2 cellular contexts compared by ENCODE assay signal in the genomic region with DNA sequence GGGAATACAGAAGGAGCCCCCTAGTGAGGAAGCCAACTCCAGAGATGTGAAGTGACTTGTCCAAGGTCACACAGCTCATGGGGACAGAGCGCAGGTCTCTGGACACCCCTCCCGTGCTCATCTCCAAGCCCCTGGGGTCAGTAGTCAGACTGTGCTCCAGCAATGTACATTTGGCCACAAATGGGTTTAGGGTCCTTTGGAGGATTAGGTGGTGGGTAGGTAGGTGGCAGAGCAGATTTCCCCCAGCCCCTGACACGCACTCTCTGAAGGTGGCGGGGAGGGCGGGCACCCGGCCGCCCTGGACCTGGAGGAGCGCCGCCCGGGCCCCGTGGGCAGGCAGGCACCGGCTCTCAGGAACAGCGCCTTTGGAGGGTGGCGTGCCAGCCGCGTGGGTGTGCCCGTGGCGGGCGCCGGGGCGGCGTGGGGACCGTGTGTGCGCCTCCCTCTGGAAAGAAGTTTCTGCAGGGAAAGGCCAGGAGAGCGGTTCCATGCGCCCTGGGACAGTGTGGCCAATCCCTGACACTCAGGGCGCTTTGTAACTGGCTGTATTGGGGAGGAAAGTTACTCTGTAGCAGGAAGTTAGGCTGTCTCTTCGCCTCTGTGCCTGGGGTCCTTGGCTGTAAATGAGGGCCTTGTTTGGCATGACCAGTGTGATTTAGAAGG.
TF ChIP-seq lines count a peak whose summit lies in the region.

No MANE protein-coding gene starts in this region.

TF ChIP-seq in HCT116, 20 proteins besides CTCF, POLR2A, EP300 and RAD21 (continued from another document):
- TF ChIP-seq POLR2AphosphoS5 (IDR thresholded peaks at IDR 0.05; ENCODE audit: low read depth, low read length): peak; percentile 28; the same call in 1 of the 2 replicates
- TF ChIP-seq EGR1 (IDR thresholded peaks at IDR 0.05; ENCODE audit: low read depth): peak; percentile 60
- TF ChIP-seq MAX (IDR thresholded peaks at IDR 0.05): peak; percentile 72
- TF ChIP-seq EZH2phosphoT487 (IDR thresholded peaks at IDR 0.05; ENCODE audit: borderline replicate concordance): no peak

TF ChIP-seq in K562, 482 proteins besides CTCF, POLR2A, EP300 and RAD21 (continued from another document):
- TF ChIP-seq, protein P1, sequence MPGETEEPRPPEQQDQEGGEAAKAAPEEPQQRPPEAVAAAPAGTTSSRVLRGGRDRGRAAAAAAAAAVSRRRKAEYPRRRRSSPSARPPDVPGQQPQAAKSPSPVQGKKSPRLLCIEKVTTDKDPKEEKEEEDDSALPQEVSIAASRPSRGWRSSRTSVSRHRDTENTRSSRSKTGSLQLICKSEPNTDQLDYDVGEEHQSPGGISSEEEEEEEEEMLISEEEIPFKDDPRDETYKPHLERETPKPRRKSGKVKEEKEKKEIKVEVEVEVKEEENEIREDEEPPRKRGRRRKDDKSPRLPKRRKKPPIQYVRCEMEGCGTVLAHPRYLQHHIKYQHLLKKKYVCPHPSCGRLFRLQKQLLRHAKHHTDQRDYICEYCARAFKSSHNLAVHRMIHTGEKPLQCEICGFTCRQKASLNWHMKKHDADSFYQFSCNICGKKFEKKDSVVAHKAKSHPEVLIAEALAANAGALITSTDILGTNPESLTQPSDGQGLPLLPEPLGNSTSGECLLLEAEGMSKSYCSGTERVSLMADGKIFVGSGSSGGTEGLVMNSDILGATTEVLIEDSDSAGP (CRISPR knock-in tag; IDR thresholded peaks at IDR 0.05): no peak
- TF ChIP-seq TEAD4 (IDR thresholded peaks at IDR 0.05; ENCODE audit: low read length) (no peak), TEAD4 (CRISPR knock-in tag; IDR thresholded peaks at IDR 0.05; ENCODE audit: borderline replicate concordance) (no peak), OTX1 (CRISPR knock-in tag; IDR thresholded peaks at IDR 0.05) (no peak), EGR1 (conservative IDR thresholded peaks at IDR 0.05) (no peak), MXD1 (CRISPR knock-in tag; IDR thresholded peaks at IDR 0.05; ENCODE audit: borderline replicate concordance, poor library complexity, severe bottlenecking) (no peak), PCBP2 (IDR thresholded peaks at IDR 0.05; ENCODE audit: low read depth, low read length, poor library complexity, severe bottlenecking) (no peak), FOXA1 (IDR thresholded peaks at IDR 0.05; ENCODE audit: borderline replicate concordance) (no peak), ZNF76 (CRISPR knock-in tag; IDR thresholded peaks at IDR 0.05; ENCODE audit: borderline replicate concordance) (no peak), NR2C1 (IDR thresholded peaks at IDR 0.05) (no peak), NR2C1 (tag; IDR thresholded peaks at IDR 0.05) (no peak), ZNF57 (CRISPR knock-in tag; IDR thresholded peaks at IDR 0.05) (no peak), ZNF584 (CRISPR knock-in tag; IDR thresholded peaks at IDR 0.05; ENCODE audit: low read depth) (no peak), WHSC1 (IDR thresholded peaks at IDR 0.05; ENCODE audit: low read length) (no peak), HDAC2 (IDR thresholded peaks at IDR 0.05) (0 out of 2 replicates have a peak, but pooled peaks have one; percentile 28), CREBBP (IDR thresholded peaks at IDR 0.05; ENCODE audit: low read depth, low read length) (no peak), BCOR (IDR thresholded peaks at IDR 0.05) (peak; percentile 50), HNRNPL (IDR thresholded peaks at IDR 0.05; ENCODE audit: low read depth, low read length) (0 out of 2 replicates have a peak, but pooled peaks have one; percentile 35), KDM1A (IDR thresholded peaks at IDR 0.05) (peak in 1 of 2 experiments; percentile 15; a peak in 1 of 4 replicates), SNIP1 (IDR thresholded peaks at IDR 0.05; ENCODE audit: low read depth) (no peak), HINFP (tag; conservative IDR thresholded peaks at IDR 0.05; ENCODE audit: low read depth) (no peak), CSDE1 (IDR thresholded peaks at IDR 0.05) (no peak), LCOR (CRISPR knock-in tag; IDR thresholded peaks at IDR 0.05) (no peak), TBP (optimal IDR thresholded peaks at IDR 0.05; ENCODE audit: low read depth, low read length) (no peak), CXXC5 (CRISPR knock-in tag; IDR thresholded peaks at IDR 0.05) (no peak), NFYB (IDR thresholded peaks at IDR 0.05; ENCODE audit: extremely low read depth, insufficient read length) (no peak), TCFL5 (CRISPR knock-in tag; conservative IDR thresholded peaks at IDR 0.05) (no peak), ZNF184 (CRISPR knock-in tag; IDR thresholded peaks at IDR 0.05) (no peak), ZNF407 (IDR thresholded peaks at IDR 0.05; ENCODE audit: low read depth) (no peak), SRSF7 (optimal IDR thresholded peaks at IDR 0.05; ENCODE audit: low read depth, low read length) (no peak), ZFP36 (IDR thresholded peaks at IDR 0.05; ENCODE audit: low read depth, low read length, partially characterized antibody) (peak; percentile 66)
- TF ChIP-seq, protein P2, sequence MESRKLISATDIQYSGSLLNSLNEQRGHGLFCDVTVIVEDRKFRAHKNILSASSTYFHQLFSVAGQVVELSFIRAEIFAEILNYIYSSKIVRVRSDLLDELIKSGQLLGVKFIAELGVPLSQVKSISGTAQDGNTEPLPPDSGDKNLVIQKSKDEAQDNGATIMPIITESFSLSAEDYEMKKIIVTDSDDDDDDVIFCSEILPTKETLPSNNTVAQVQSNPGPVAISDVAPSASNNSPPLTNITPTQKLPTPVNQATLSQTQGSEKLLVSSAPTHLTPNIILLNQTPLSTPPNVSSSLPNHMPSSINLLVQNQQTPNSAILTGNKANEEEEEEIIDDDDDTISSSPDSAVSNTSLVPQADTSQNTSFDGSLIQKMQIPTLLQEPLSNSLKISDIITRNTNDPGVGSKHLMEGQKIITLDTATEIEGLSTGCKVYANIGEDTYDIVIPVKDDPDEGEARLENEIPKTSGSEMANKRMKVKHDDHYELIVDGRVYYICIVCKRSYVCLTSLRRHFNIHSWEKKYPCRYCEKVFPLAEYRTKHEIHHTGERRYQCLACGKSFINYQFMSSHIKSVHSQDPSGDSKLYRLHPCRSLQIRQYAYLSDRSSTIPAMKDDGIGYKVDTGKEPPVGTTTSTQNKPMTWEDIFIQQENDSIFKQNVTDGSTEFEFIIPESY (CRISPR knock-in tag; IDR thresholded peaks at IDR 0.05): peak; percentile 97
- TF ChIP-seq, protein P3, sequence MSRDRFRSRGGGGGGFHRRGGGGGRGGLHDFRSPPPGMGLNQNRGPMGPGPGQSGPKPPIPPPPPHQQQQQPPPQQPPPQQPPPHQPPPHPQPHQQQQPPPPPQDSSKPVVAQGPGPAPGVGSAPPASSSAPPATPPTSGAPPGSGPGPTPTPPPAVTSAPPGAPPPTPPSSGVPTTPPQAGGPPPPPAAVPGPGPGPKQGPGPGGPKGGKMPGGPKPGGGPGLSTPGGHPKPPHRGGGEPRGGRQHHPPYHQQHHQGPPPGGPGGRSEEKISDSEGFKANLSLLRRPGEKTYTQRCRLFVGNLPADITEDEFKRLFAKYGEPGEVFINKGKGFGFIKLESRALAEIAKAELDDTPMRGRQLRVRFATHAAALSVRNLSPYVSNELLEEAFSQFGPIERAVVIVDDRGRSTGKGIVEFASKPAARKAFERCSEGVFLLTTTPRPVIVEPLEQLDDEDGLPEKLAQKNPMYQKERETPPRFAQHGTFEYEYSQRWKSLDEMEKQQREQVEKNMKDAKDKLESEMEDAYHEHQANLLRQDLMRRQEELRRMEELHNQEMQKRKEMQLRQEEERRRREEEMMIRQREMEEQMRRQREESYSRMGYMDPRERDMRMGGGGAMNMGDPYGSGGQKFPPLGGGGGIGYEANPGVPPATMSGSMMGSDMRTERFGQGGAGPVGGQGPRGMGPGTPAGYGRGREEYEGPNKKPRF (IDR thresholded peaks at IDR 0.05; ENCODE audit: low read depth, low read length): no peak
